1 cellular context compared by ENCODE assay signal in the genomic region with DNA sequence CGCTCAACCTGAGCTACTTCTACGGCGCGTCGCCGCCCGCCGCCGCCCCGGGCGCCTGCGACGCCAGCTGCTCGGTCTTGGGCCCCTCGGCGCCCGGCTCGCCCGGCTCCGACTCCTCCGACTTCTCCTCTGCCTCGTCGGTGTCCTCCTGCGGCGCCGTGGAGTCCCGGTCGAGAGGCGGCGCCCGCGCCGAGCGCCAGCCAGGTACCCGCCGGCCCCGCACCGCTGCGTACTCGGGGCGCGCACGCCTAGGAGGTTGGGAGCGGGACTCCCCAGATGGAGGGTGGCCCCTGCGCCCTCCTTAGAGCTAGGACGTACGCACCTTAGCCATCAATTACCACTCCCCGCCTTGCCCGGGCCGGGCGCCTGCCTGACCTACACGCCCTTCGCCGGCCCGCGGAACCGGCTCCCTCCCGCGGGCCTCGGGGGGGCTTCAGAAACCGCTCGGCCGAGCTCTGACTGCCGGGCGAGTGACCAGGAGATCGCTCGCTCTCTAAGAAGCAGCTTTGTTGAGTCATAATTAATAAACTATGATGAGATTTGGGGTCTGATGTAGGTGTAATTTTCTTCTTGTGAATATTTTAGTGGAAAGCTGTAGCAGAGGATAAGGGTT.
TF ChIP-seq lines count a peak whose summit lies in the region.

No MANE protein-coding gene starts in this region.

TF ChIP-seq in HepG2, 621 proteins besides CTCF, POLR2A, EP300 and RAD21 (continued from another document):
- TF ChIP-seq HMGXB3 (CRISPR knock-in tag; IDR thresholded peaks at IDR 0.05; ENCODE audit: borderline replicate concordance) (no peak), THYN1 (CRISPR knock-in tag; IDR thresholded peaks at IDR 0.05; ENCODE audit: borderline replicate concordance, low read depth) (no peak), ZNF101 (CRISPR knock-in tag; IDR thresholded peaks at IDR 0.05; ENCODE audit: borderline replicate concordance, low read depth) (no peak), ZNF460 (CRISPR knock-in tag; IDR thresholded peaks at IDR 0.05; ENCODE audit: borderline replicate concordance) (no peak), ZNF878 (CRISPR knock-in tag; IDR thresholded peaks at IDR 0.05) (no peak), ZSCAN12 (CRISPR knock-in tag; IDR thresholded peaks at IDR 0.05) (no peak), SRSF4 (IDR thresholded peaks at IDR 0.05; ENCODE audit: low read depth, low read length, poor library complexity, severe bottlenecking) (peak; percentile 4), KAT7 (CRISPR knock-in tag; IDR thresholded peaks at IDR 0.05; ENCODE audit: borderline replicate concordance) (peak; percentile 14; the same call in 1 of the 2 replicates), SP140L (CRISPR knock-in tag; IDR thresholded peaks at IDR 0.05; ENCODE audit: borderline replicate concordance) (no peak), ZMAT5 (CRISPR knock-in tag; IDR thresholded peaks at IDR 0.05; ENCODE audit: borderline replicate concordance, low read depth) (no peak), XRCC5 (optimal IDR thresholded peaks at IDR 0.05; ENCODE audit: low read length) (no peak), TOPORS (CRISPR knock-in tag; IDR thresholded peaks at IDR 0.05) (no peak)
- TF ChIP-seq, protein P1, sequence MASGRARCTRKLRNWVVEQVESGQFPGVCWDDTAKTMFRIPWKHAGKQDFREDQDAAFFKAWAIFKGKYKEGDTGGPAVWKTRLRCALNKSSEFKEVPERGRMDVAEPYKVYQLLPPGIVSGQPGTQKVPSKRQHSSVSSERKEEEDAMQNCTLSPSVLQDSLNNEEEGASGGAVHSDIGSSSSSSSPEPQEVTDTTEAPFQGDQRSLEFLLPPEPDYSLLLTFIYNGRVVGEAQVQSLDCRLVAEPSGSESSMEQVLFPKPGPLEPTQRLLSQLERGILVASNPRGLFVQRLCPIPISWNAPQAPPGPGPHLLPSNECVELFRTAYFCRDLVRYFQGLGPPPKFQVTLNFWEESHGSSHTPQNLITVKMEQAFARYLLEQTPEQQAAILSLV (CRISPR knock-in tag; IDR thresholded peaks at IDR 0.05; ENCODE audit: borderline replicate concordance): no peak
- TF ChIP-seq, protein P2, sequence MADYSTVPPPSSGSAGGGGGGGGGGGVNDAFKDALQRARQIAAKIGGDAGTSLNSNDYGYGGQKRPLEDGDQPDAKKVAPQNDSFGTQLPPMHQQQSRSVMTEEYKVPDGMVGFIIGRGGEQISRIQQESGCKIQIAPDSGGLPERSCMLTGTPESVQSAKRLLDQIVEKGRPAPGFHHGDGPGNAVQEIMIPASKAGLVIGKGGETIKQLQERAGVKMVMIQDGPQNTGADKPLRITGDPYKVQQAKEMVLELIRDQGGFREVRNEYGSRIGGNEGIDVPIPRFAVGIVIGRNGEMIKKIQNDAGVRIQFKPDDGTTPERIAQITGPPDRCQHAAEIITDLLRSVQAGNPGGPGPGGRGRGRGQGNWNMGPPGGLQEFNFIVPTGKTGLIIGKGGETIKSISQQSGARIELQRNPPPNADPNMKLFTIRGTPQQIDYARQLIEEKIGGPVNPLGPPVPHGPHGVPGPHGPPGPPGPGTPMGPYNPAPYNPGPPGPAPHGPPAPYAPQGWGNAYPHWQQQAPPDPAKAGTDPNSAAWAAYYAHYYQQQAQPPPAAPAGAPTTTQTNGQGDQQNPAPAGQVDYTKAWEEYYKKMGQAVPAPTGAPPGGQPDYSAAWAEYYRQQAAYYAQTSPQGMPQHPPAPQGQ (CRISPR knock-in tag; IDR thresholded peaks at IDR 0.05; ENCODE audit: borderline replicate concordance): no peak
- TF ChIP-seq, protein P3, sequence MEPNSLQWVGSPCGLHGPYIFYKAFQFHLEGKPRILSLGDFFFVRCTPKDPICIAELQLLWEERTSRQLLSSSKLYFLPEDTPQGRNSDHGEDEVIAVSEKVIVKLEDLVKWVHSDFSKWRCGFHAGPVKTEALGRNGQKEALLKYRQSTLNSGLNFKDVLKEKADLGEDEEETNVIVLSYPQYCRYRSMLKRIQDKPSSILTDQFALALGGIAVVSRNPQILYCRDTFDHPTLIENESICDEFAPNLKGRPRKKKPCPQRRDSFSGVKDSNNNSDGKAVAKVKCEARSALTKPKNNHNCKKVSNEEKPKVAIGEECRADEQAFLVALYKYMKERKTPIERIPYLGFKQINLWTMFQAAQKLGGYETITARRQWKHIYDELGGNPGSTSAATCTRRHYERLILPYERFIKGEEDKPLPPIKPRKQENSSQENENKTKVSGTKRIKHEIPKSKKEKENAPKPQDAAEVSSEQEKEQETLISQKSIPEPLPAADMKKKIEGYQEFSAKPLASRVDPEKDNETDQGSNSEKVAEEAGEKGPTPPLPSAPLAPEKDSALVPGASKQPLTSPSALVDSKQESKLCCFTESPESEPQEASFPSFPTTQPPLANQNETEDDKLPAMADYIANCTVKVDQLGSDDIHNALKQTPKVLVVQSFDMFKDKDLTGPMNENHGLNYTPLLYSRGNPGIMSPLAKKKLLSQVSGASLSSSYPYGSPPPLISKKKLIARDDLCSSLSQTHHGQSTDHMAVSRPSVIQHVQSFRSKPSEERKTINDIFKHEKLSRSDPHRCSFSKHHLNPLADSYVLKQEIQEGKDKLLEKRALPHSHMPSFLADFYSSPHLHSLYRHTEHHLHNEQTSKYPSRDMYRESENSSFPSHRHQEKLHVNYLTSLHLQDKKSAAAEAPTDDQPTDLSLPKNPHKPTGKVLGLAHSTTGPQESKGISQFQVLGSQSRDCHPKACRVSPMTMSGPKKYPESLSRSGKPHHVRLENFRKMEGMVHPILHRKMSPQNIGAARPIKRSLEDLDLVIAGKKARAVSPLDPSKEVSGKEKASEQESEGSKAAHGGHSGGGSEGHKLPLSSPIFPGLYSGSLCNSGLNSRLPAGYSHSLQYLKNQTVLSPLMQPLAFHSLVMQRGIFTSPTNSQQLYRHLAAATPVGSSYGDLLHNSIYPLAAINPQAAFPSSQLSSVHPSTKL (CRISPR knock-in tag; IDR thresholded peaks at IDR 0.05): no peak
TF ChIP-seq in HepG2: peak in this region for 37.
